Comparison of ENCODE assay signal across 1 cellular context in the genomic region with DNA sequence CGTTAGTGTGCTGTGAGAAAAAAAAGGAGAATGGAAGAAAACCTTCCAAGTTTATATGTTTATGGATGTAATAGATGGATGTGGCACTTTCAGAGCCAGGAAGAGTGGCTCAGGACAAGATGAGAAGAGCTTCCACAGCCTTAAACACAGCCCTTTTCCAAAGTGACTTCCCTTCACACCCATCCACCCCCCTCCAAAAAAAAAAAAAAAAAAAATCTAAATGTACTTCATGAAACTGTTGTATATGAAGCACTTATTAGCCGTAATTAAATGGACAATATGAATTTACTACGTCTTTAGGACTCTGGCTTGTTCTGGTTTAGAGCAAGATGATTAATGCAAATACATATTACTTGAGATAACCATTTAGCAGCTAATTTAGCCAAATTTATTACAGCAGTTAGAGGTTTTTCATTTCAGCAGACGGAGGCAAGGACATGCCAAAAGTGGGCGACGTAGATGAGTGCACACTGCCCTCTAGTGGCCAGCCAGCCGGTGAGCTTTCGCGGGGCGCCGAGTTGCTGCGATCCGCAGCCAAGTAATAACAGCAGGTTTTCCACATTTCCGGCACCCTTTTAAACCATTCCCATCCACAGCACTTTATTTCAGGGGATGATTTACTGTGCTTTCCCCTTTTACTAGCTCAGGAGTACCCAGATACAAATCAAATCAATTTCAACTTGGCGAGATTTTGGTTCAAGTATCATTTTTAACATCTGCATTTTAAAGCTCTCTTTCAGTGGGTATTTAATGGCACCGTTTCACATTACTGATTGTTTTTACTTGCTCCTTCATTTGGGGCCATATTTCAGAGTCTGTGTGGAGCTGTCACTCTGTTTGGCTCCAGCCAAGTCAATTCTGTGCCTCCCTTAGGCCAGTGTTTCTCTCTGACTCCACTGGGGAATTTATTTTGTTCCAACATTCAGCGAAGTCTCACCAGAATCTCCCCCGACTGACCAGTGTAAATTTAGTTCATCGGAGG.
TF ChIP-seq lines count a peak whose summit lies in the region.

No MANE protein-coding gene starts in this region.

TF ChIP-seq in SK-N-SH treated with all-trans-retinoic acid at 6 μM for 48 hours, 23 proteins besides CTCF, POLR2A, EP300 and RAD21 (continued from another document):
- TF ChIP-seq RARB (CRISPR knock-in tag; IDR thresholded peaks at IDR 0.05) (peak; percentile 74; the same call in 1 of the 2 replicates), TCF4 (CRISPR knock-in tag; IDR thresholded peaks at IDR 0.05; ENCODE audit: borderline replicate concordance) (peak; percentile 60; the same call in 1 of the 2 replicates), ARNTL (CRISPR knock-in tag; IDR thresholded peaks at IDR 0.05; ENCODE audit: borderline replicate concordance, low read depth) (no peak), ZNF565 (CRISPR knock-in tag; conservative IDR thresholded peaks at IDR 0.05; ENCODE audit: low read depth) (no peak), PPARA (CRISPR knock-in tag; IDR thresholded peaks at IDR 0.05; ENCODE audit: borderline replicate concordance) (no peak), CSRNP3 (CRISPR knock-in tag; IDR thresholded peaks at IDR 0.05) (0 out of 2 replicates have a peak, but pooled peaks have one; percentile 30), ISL1 (CRISPR knock-in tag; IDR thresholded peaks at IDR 0.05) (peak; percentile 90), ZNF8 (CRISPR knock-in tag; IDR thresholded peaks at IDR 0.05) (no peak), ESRRG (CRISPR knock-in tag; IDR thresholded peaks at IDR 0.05) (no peak), BACH2 (CRISPR knock-in tag; IDR thresholded peaks at IDR 0.05; ENCODE audit: borderline replicate concordance) (no peak), CREB5 (CRISPR knock-in tag; IDR thresholded peaks at IDR 0.05; ENCODE audit: low read depth) (no peak), PATZ1 (CRISPR knock-in tag; IDR thresholded peaks at IDR 0.05; ENCODE audit: borderline replicate concordance) (peak; percentile 57; the same call in 1 of the 2 replicates), ZFP30 (CRISPR knock-in tag; IDR thresholded peaks at IDR 0.05) (no peak), GLIS3 (CRISPR knock-in tag; IDR thresholded peaks at IDR 0.05) (no peak)
TF ChIP-seq in SK-N-SH treated with all-trans-retinoic acid at 6 μM for 48 hours: peak in this region for 8.
